1 cellular context compared by ENCODE assay signal in the genomic region with DNA sequence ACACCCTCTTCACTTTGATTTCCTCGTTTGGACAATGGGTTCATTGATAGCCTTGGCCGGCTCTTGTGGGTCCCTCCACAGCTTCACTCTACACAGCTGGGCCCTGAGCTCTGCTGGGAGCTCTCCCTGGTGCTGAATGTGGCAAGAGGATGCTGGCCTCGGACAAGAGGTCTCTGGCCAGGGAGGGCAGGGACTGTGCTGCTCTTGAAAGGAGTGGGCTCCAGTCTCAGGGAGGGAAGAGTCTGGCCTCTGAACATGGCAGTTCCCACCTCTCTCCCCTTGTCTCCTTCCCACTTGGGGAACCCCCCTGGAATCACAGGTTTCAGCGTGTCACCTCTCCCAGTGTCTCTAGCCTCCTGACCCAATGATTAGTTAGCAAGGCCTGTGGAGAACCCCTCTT.
TF ChIP-seq lines count a peak whose summit lies in the region.

No MANE protein-coding gene starts in this region.

TF ChIP-seq in HepG2, 621 proteins besides CTCF, POLR2A, EP300 and RAD21 (continued from another document and continues in another):
- TF ChIP-seq ZBTB20 (CRISPR knock-in tag; IDR thresholded peaks at IDR 0.05; ENCODE audit: borderline replicate concordance, low read depth) (peak; percentile 89; the same call in 1 of the 2 replicates), KMT2B (CRISPR knock-in tag; IDR thresholded peaks at IDR 0.05) (peak; percentile 79), ZNF274 (CRISPR knock-in tag; IDR thresholded peaks at IDR 0.05) (peak; percentile 61; the same call in 1 of the 2 replicates), ZEB1 (IDR thresholded peaks at IDR 0.05; ENCODE audit: insufficient replicate concordance, low read depth) (no peak), RORA (CRISPR knock-in tag; IDR thresholded peaks at IDR 0.05) (no peak), ZZZ3 (CRISPR knock-in tag; IDR thresholded peaks at IDR 0.05; ENCODE audit: borderline replicate concordance) (no peak), ZNF230 (CRISPR knock-in tag; IDR thresholded peaks at IDR 0.05) (peak; percentile 59; the same call in 1 of the 2 replicates), MIXL1 (CRISPR knock-in tag; IDR thresholded peaks at IDR 0.05) (peak; percentile 89), TOPORS (CRISPR knock-in tag; IDR thresholded peaks at IDR 0.05) (no peak), CAMTA2 (CRISPR knock-in tag; IDR thresholded peaks at IDR 0.05; ENCODE audit: borderline replicate concordance) (no peak), ZNF616 (CRISPR knock-in tag; IDR thresholded peaks at IDR 0.05; ENCODE audit: low read depth) (peak; percentile 77), ZBTB7A (CRISPR knock-in tag; IDR thresholded peaks at IDR 0.05) (0 out of 2 replicates have a peak, but pooled peaks have one; percentile 34), CHCHD3 (CRISPR knock-in tag; IDR thresholded peaks at IDR 0.05) (no peak), TBX3 (IDR thresholded peaks at IDR 0.05; ENCODE audit: borderline replicate concordance) (peak; percentile 21; the same call in 1 of the 2 replicates), ZFP1 (CRISPR knock-in tag; IDR thresholded peaks at IDR 0.05) (0 out of 2 replicates have a peak, but pooled peaks have one; percentile 41), CCAR2 (optimal IDR thresholded peaks at IDR 0.05; ENCODE audit: low read depth, low read length) (no peak), SALL1 (CRISPR knock-in tag; IDR thresholded peaks at IDR 0.05) (peak; percentile 95), ZIK1 (CRISPR knock-in tag; IDR thresholded peaks at IDR 0.05; ENCODE audit: borderline replicate concordance, low read depth) (0 out of 2 replicates have a peak, but pooled peaks have one; percentile 63), ZNF382 (CRISPR knock-in tag; IDR thresholded peaks at IDR 0.05; ENCODE audit: borderline replicate concordance) (no peak), SP140L (CRISPR knock-in tag; IDR thresholded peaks at IDR 0.05; ENCODE audit: borderline replicate concordance) (peak; percentile 97; the same call in 1 of the 2 replicates), SMAD1 (CRISPR knock-in tag; IDR thresholded peaks at IDR 0.05; ENCODE audit: borderline replicate concordance, low read depth) (no peak), ZNF607 (CRISPR knock-in tag; IDR thresholded peaks at IDR 0.05; ENCODE audit: borderline replicate concordance) (no peak; the same call in 1 of the 2 replicates), YEATS2 (CRISPR knock-in tag; IDR thresholded peaks at IDR 0.05; ENCODE audit: borderline replicate concordance) (peak; percentile 79; the same call in 1 of the 2 replicates), ZNF441 (CRISPR knock-in tag; IDR thresholded peaks at IDR 0.05; ENCODE audit: borderline replicate concordance) (peak; percentile 83; the same call in 1 of the 2 replicates), ZNF552 (CRISPR knock-in tag; IDR thresholded peaks at IDR 0.05; ENCODE audit: borderline replicate concordance) (no peak), HNRNPUL1 (IDR thresholded peaks at IDR 0.05; ENCODE audit: low read depth, low read length) (no peak), NR1H2 (CRISPR knock-in tag; IDR thresholded peaks at IDR 0.05; ENCODE audit: borderline replicate concordance, low read depth) (peak; percentile 42; the same call in 1 of the 2 replicates), CBX5 (CRISPR knock-in tag; IDR thresholded peaks at IDR 0.05; ENCODE audit: borderline replicate concordance) (peak; percentile 85), ZNF124 (CRISPR knock-in tag; IDR thresholded peaks at IDR 0.05) (peak; percentile 97), FIP1L1 (IDR thresholded peaks at IDR 0.05; ENCODE audit: borderline replicate concordance, insufficient read depth, low read depth, low read length) (no peak)
- TF ChIP-seq, protein P1, sequence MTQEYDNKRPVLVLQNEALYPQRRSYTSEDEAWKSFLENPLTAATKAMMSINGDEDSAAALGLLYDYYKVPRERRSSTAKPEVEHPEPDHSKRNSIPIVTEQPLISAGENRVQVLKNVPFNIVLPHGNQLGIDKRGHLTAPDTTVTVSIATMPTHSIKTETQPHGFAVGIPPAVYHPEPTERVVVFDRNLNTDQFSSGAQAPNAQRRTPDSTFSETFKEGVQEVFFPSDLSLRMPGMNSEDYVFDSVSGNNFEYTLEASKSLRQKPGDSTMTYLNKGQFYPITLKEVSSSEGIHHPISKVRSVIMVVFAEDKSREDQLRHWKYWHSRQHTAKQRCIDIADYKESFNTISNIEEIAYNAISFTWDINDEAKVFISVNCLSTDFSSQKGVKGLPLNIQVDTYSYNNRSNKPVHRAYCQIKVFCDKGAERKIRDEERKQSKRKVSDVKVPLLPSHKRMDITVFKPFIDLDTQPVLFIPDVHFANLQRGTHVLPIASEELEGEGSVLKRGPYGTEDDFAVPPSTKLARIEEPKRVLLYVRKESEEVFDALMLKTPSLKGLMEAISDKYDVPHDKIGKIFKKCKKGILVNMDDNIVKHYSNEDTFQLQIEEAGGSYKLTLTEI (CRISPR knock-in tag; conservative IDR thresholded peaks at IDR 0.05) = no peak
- TF ChIP-seq, protein P2, sequence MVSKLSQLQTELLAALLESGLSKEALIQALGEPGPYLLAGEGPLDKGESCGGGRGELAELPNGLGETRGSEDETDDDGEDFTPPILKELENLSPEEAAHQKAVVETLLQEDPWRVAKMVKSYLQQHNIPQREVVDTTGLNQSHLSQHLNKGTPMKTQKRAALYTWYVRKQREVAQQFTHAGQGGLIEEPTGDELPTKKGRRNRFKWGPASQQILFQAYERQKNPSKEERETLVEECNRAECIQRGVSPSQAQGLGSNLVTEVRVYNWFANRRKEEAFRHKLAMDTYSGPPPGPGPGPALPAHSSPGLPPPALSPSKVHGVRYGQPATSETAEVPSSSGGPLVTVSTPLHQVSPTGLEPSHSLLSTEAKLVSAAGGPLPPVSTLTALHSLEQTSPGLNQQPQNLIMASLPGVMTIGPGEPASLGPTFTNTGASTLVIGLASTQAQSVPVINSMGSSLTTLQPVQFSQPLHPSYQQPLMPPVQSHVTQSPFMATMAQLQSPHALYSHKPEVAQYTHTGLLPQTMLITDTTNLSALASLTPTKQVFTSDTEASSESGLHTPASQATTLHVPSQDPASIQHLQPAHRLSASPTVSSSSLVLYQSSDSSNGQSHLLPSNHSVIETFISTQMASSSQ (IDR thresholded peaks at IDR 0.05; ENCODE audit: low read depth) = no peak
- TF ChIP-seq, protein P2 (CRISPR knock-in tag; IDR thresholded peaks at IDR 0.05; ENCODE audit: borderline replicate concordance) = no peak
- TF ChIP-seq, protein P3, sequence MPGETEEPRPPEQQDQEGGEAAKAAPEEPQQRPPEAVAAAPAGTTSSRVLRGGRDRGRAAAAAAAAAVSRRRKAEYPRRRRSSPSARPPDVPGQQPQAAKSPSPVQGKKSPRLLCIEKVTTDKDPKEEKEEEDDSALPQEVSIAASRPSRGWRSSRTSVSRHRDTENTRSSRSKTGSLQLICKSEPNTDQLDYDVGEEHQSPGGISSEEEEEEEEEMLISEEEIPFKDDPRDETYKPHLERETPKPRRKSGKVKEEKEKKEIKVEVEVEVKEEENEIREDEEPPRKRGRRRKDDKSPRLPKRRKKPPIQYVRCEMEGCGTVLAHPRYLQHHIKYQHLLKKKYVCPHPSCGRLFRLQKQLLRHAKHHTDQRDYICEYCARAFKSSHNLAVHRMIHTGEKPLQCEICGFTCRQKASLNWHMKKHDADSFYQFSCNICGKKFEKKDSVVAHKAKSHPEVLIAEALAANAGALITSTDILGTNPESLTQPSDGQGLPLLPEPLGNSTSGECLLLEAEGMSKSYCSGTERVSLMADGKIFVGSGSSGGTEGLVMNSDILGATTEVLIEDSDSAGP (CRISPR knock-in tag; IDR thresholded peaks at IDR 0.05; ENCODE audit: borderline replicate concordance) = peak; percentile 49
- TF ChIP-seq, protein P4, sequence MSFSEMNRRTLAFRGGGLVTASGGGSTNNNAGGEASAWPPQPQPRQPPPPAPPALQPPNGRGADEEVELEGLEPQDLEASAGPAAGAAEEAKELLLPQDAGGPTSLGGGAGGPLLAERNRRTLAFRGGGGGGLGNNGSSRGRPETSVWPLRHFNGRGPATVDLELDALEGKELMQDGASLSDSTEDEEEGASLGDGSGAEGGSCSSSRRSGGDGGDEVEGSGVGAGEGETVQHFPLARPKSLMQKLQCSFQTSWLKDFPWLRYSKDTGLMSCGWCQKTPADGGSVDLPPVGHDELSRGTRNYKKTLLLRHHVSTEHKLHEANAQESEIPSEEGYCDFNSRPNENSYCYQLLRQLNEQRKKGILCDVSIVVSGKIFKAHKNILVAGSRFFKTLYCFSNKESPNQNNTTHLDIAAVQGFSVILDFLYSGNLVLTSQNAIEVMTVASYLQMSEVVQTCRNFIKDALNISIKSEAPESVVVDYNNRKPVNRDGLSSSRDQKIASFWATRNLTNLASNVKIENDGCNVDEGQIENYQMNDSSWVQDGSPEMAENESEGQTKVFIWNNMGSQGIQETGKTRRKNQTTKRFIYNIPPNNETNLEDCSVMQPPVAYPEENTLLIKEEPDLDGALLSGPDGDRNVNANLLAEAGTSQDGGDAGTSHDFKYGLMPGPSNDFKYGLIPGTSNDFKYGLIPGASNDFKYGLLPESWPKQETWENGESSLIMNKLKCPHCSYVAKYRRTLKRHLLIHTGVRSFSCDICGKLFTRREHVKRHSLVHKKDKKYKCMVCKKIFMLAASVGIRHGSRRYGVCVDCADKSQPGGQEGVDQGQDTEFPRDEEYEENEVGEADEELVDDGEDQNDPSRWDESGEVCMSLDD (CRISPR knock-in tag; IDR thresholded peaks at IDR 0.05; ENCODE audit: borderline replicate concordance) = no peak
- TF ChIP-seq, protein P5, sequence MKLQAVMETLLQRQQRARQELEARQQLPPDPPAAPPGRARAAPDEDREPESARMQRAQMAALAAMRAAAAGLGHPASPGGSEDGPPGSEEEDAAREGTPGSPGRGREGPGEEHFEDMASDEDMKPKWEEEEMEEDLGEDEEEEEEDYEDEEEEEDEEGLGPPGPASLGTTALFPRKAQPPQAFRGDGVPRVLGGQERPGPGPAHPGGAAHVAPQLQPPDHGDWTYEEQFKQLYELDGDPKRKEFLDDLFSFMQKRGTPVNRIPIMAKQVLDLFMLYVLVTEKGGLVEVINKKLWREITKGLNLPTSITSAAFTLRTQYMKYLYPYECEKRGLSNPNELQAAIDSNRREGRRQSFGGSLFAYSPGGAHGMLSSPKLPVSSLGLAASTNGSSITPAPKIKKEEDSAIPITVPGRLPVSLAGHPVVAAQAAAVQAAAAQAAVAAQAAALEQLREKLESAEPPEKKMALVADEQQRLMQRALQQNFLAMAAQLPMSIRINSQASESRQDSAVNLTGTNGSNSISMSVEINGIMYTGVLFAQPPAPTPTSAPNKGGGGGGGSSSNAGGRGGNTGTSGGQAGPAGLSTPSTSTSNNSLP (IDR thresholded peaks at IDR 0.05; ENCODE audit: low read depth, low read length) = 0 out of 2 replicates have a peak, but pooled peaks have one; percentile 24
- TF ChIP-seq, protein P6, sequence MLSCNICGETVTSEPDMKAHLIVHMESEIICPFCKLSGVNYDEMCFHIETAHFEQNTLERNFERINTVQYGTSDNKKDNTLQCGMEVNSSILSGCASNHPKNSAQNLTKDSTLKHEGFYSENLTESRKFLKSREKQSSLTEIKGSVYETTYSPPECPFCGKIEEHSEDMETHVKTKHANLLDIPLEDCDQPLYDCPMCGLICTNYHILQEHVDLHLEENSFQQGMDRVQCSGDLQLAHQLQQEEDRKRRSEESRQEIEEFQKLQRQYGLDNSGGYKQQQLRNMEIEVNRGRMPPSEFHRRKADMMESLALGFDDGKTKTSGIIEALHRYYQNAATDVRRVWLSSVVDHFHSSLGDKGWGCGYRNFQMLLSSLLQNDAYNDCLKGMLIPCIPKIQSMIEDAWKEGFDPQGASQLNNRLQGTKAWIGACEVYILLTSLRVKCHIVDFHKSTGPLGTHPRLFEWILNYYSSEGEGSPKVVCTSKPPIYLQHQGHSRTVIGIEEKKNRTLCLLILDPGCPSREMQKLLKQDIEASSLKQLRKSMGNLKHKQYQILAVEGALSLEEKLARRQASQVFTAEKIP (CRISPR knock-in tag; IDR thresholded peaks at IDR 0.05; ENCODE audit: borderline replicate concordance) = no peak
- TF ChIP-seq, protein P7, sequence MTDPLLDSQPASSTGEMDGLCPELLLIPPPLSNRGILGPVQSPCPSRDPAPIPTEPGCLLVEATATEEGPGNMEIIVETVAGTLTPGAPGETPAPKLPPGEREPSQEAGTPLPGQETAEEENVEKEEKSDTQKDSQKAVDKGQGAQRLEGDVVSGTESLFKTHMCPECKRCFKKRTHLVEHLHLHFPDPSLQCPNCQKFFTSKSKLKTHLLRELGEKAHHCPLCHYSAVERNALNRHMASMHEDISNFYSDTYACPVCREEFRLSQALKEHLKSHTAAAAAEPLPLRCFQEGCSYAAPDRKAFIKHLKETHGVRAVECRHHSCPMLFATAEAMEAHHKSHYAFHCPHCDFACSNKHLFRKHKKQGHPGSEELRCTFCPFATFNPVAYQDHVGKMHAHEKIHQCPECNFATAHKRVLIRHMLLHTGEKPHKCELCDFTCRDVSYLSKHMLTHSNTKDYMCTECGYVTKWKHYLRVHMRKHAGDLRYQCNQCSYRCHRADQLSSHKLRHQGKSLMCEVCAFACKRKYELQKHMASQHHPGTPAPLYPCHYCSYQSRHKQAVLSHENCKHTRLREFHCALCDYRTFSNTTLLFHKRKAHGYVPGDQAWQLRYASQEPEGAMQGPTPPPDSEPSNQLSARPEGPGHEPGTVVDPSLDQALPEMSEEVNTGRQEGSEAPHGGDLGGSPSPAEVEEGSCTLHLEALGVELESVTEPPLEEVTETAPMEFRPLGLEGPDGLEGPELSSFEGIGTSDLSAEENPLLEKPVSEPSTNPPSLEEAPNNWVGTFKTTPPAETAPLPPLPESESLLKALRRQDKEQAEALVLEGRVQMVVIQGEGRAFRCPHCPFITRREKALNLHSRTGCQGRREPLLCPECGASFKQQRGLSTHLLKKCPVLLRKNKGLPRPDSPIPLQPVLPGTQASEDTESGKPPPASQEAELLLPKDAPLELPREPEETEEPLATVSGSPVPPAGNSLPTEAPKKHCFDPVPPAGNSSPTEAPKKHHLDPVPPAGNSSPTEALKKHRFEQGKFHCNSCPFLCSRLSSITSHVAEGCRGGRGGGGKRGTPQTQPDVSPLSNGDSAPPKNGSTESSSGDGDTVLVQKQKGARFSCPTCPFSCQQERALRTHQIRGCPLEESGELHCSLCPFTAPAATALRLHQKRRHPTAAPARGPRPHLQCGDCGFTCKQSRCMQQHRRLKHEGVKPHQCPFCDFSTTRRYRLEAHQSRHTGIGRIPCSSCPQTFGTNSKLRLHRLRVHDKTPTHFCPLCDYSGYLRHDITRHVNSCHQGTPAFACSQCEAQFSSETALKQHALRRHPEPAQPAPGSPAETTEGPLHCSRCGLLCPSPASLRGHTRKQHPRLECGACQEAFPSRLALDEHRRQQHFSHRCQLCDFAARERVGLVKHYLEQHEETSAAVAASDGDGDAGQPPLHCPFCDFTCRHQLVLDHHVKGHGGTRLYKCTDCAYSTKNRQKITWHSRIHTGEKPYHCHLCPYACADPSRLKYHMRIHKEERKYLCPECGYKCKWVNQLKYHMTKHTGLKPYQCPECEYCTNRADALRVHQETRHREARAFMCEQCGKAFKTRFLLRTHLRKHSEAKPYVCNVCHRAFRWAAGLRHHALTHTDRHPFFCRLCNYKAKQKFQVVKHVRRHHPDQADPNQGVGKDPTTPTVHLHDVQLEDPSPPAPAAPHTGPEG (CRISPR knock-in tag; IDR thresholded peaks at IDR 0.05) = peak; percentile 75; the same call in 1 of the 2 replicates
